In the genomic region with DNA sequence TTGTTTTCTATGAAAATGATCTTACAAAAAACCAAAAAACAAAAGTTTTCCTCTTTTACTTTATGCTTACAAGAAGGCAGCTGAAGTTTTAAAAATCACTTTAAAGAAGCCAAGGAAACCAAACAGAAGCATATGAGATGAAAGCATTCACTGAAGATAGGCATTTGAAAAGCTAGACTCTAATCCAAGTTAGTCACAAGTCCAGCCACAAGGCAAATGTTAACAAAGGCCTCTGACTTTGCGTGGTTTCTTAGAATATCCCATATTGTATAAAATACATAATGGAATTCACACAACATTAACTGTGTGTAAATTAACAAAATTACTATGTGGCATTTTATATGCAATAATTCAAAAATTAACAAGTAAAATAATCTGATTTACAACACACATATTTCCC, we compare ENCODE assay signal across 26 cellular contexts. TPM values are rescaled to one million over a fixed set of nuclear protein-coding genes. Genes with fewer than 3 reads are reported as not detected.
DNase-seq lines count a peak whose midpoint lies in the region; ATAC-seq, FAIRE-seq and TF ChIP-seq lines count a peak whose summit lies in the region.
"Had no signal": no experiment of that assay in that cellular context is flagged by ENCODE, and none has a peak within 500 bp of the region (broad histone marks: within the 10 kb centered on the region; RNA-seq: fewer than 3 reads in every experiment).

No MANE protein-coding gene starts in this region.

- H2AFZ ChIP-seq in GM12878 (ENCODE audit: control insufficient read depth, low read depth, low read length): no peak overlapping the region

- H3K9me3 ChIP-seq in GM12878 (replicated peaks; ENCODE audit: control insufficient read depth, insufficient read depth, low read length) (no peaks in the 10 kb centered on the region), small intestine (ENCODE audit: control insufficient read depth, low read depth) (no peaks in the 10 kb centered on the region), right atrium auricular region (no peaks in the 10 kb centered on the region), kidney (ENCODE audit: control insufficient read depth in 1 of 2, low read length in 2 of 2) (no peaks in the 10 kb centered on the region)
- H3K9me3 ChIP-seq: esophagus muscularis mucosa, Peyer's patch, tibial artery had no signal

- TF ChIP-seq EP300 in GM12878 (IDR thresholded peaks at IDR 0.05; ENCODE audit: borderline replicate concordance in 1 of 2, control insufficient read depth in 1 of 2, low read depth in 2 of 2, low read length in 2 of 2): no peak

- RAD21 ChIA-PET in GM12878 (lab: Charles Lee; ENCODE audit: unreplicated experiment): interaction anchor here (0.7 kb wide), 1 partner anchor 64 kb away, joined by 3 read pairs; no protein-coding TSS in a partner anchor

- 100% methylated on average over 1 of the region's 1 CpG for WGBS in GM12878 (ENCODE audit: insufficient coverage, insufficient replicate concordance, low lambda C conversion rate, missing lambda C conversion rate)
- 95 to 100% (median 100%) methylated on average over 1 of the region's 1 CpG for WGBS in small intestine, 3 donors

- TF ChIP-seq CTCF in GM12878 (IDR thresholded peaks at IDR 0.05 in 2 of 3, conservative IDR thresholded peaks at IDR 0.05 in 1 of 3; ENCODE audit: control insufficient read depth in 2 of 3, extremely low read depth in 1 of 3, insufficient read depth in 1 of 3, low read depth in 3 of 3, low read length in 3 of 3): no peak
- TF ChIP-seq CTCF in right atrium auricular region (IDR thresholded peaks at IDR 0.05): no peak
- TF ChIP-seq CTCF in kidney (IDR thresholded peaks at IDR 0.05; ENCODE audit: borderline replicate concordance, extremely low read depth, insufficient read depth): no peak

- peak; percentile 18 for FAIRE-seq in GM12878 (lab: Jason Lieb, UNC)
- peak; percentile 68 for FAIRE-seq in small intestine (lab: Jason Lieb, UNC)
- no peak for FAIRE-seq in kidney (lab: Jason Lieb, UNC)

- CTCF ChIA-PET in GM12878 (lab: Yijun Ruan, JAX): interaction anchor here (1.0 kb wide), 1 partner anchor 432 kb away, joined by 4 read pairs; no protein-coding TSS in a partner anchor

- H3K4me1 ChIP-seq in GM12878 (ENCODE audit: control insufficient read depth, insufficient read depth, low read length) (no peaks in the 10 kb centered on the region), small intestine (ENCODE audit: control insufficient read depth in 2 of 2, insufficient read depth in 1 of 2, low read depth in 1 of 2, low read length in 1 of 2) (no peaks in the 10 kb centered on the region), right atrium auricular region (no peaks in the 10 kb centered on the region), kidney (ENCODE audit: control insufficient read depth in 1 of 2, insufficient read depth in 1 of 2, low read depth in 1 of 2, low read length in 2 of 2) (no peaks in the 10 kb centered on the region)
- H3K4me1 ChIP-seq: BLaER1 treated with 17β-estradiol and CSF1 and Interleukin-3, amounts not matched to agents 10 nM and 100 nM; esophagus muscularis mucosa; Peyer's patch; tibial artery had no signal

- no peaks in the 10 kb centered on the region for H3K27me3 ChIP-seq in GM12878 (replicated peaks in 1 of 2; ENCODE audit: control insufficient read depth in 2 of 2, insufficient read depth in 2 of 2, low read length in 1 of 2)
- no peaks in the 10 kb centered on the region for H3K27me3 ChIP-seq in small intestine (ENCODE audit: control insufficient read depth in 2 of 2, insufficient read depth in 2 of 2, low read length in 2 of 2)
- H3K27me3 ChIP-seq in right atrium auricular region: no peaks in the 10 kb centered on the region
- H3K27me3 ChIP-seq: BLaER1 treated with 17β-estradiol and CSF1 and Interleukin-3, amounts not matched to agents 10 nM and 100 nM; brain microvascular endothelial cell; esophagus muscularis mucosa; Peyer's patch; tibial artery had no signal

- TF ChIP-seq RAD21 in GM12878 (IDR thresholded peaks at IDR 0.05; ENCODE audit: insufficient read depth, low read depth, low read length): no peak

- BruUV-seq in GM12878 (replicated peaks; lab: Mats Ljungman, UMichigan): no TSS peak

- no peak overlapping the region for H3K4me2 ChIP-seq in GM12878 (ENCODE audit: control insufficient read depth, insufficient read depth)
- H3K4me2 ChIP-seq: BLaER1 treated with 17β-estradiol and CSF1 and Interleukin-3, amounts not matched to agents 10 nM and 100 nM; KMS-11 had no signal

- DNase-seq in SK-MEL-5 (ENCODE audit: low read depth, low spot score): peak; percentile 60
- no peak for DNase-seq in GM12878 (ENCODE audit: low read depth, low spot score)
- peak; percentile 50 for DNase-seq in iris pigment epithelial cell (ENCODE audit: low read depth)
- DNase-seq in small intestine: no peak
- no peak for DNase-seq in AG08395 (ENCODE audit: low spot score)
- no peak for DNase-seq in right atrium auricular region (ENCODE audit: low spot score)
- no peak for DNase-seq in kidney
- DNase-seq: activated gamma-delta T cell; brain microvascular endothelial cell; cerebellar nuclear complex; COR-L47; DMS53; H7; immature natural killer cell; MM.1S; NCI-H1417 treated with DMSO at 0.1 percent for 48 hours; NCI-H2081; NCI-H69; Peyer's patch; SHP77 treated with DMSO at 0.1 percent for 48 hours; stimulated activated CD4-positive, alpha-beta T cell treated with anti-CD3 and anti-CD28 coated beads, Interleukin-4, amount 100 ng/mL, for 4 hours; tibial artery had no signal

- SMC1A ChIA-PET in GM12878 (lab: Charles Lee; ENCODE audit: uncharacterized antibody, unreplicated experiment): interaction anchor here (0.9 to 2.0 kb wide), 5 partner anchors 9 to 544 kb away, joined by 3 to 6 read pairs (median 3); no protein-coding TSS in a partner anchor

- intact Hi-C loops in GM12878 (cut with micrococcal nuclease; ENCODE audit: unreplicated experiment): no loop called here
- intact Hi-C loops in kidney (cut with DNase I): no loop called here

- H3K4me3 ChIP-seq in GM12878: no peak overlapping the region
- H3K4me3 ChIP-seq in small intestine (ENCODE audit: low read depth in 1 of 2, low read length in 2 of 2): no peak overlapping the region
- H3K4me3 ChIP-seq in right atrium auricular region: no peak overlapping the region
- H3K4me3 ChIP-seq in kidney (ENCODE audit: low read length in 2 of 2): no peak overlapping the region
- H3K4me3 ChIP-seq: BLaER1 treated with 17β-estradiol and CSF1 and Interleukin-3, amounts not matched to agents 10 nM and 100 nM; esophagus muscularis mucosa; Peyer's patch; tibial artery had no signal

- H4K20me1 ChIP-seq in GM12878 (ENCODE audit: control insufficient read depth, insufficient read depth): no peaks in the 10 kb centered on the region

- H3K79me2 ChIP-seq in GM12878 (ENCODE audit: control insufficient read depth, insufficient read depth, low read length): no peaks in the 10 kb centered on the region; the same call in 1 of the 2 replicates

- H3K9ac ChIP-seq in GM12878 (ENCODE audit: control insufficient read depth, insufficient read depth, low read length): no peak overlapping the region
- no peak overlapping the region for H3K9ac ChIP-seq in kidney (ENCODE audit: low read length in 2 of 2)
- H3K9ac ChIP-seq: BLaER1 treated with 17β-estradiol and CSF1 and Interleukin-3, amounts not matched to agents 10 nM and 100 nM; KMS-11 had no signal

- no peak overlapping the region for H3K27ac ChIP-seq in GM12878 (ENCODE audit: control insufficient read depth, insufficient read depth)
- H3K27ac ChIP-seq in small intestine (ENCODE audit: low read depth in 1 of 2, low read length in 1 of 2): no peak overlapping the region
- H3K27ac ChIP-seq in right atrium auricular region: no peak overlapping the region
- no peak overlapping the region for H3K27ac ChIP-seq in kidney (ENCODE audit: low read depth in 2 of 2, low read length in 2 of 2)
- H3K27ac ChIP-seq: BLaER1 treated with 17β-estradiol and CSF1 and Interleukin-3, amounts not matched to agents 10 nM and 100 nM; brain microvascular endothelial cell; esophagus muscularis mucosa; KMS-11; Peyer's patch; tibial artery had no signal

- POLR2A ChIA-PET in GM12878 (lab: Charles Lee): no interaction called here

- no peak for TF ChIP-seq POLR2A in GM12878 (IDR thresholded peaks at IDR 0.05; ENCODE audit: low read depth, low read length)

- no peak for ATAC-seq in GM12878
- ATAC-seq: sciatic nerve had no signal

- H3K36me3 ChIP-seq in GM12878 (ENCODE audit: control insufficient read depth in 2 of 2, insufficient read depth in 2 of 2, low read length in 1 of 2) (peaks cover 0 to 7% of the 10 kb centered on the region in 2 experiments; a peak in 2 of 4 replicates), small intestine (ENCODE audit: control insufficient read depth in 2 of 2, insufficient read depth in 2 of 2, low read length in 2 of 2) (peaks cover under 1 to 2% of the 10 kb centered on the region in 2 donors), right atrium auricular region (peaks cover 25% of the 10 kb centered on the region), kidney (ENCODE audit: control insufficient read depth in 1 of 2, insufficient read depth in 2 of 2, low read length in 2 of 2) (peaks cover 0 to 10% of the 10 kb centered on the region in 2 donors)

- in situ Hi-C loops in SK-MEL-5 (cut with HindIII; ENCODE audit: low pct_unique_long_range_greater_than_20kb, low sequenced_read_pairs) (no loop called here), GM12878 (cut with MboI) (no loop called here)

RNA-seq across cellular contexts. Expression of a gene that starts 17.7 kb away (rescaled TPM):
- total RNA-seq in SK-MEL-5 (2014; rRNA removed; shearing (Covaris generic)): 220 and 246 TPM in 2 replicates
- 161 and 177 TPM in 2 replicates for polyA plus RNA-seq in SK-MEL-5 (2015; cell fraction: cytosol; rRNA removed)
- 63.4 and 70.7 TPM in 2 replicates for polyA plus RNA-seq in SK-MEL-5 (2015; cell fraction: nucleus; rRNA removed)
- total RNA-seq in GM12878 (2013; cell fraction: nucleolus; rRNA removed): 122 and 134 TPM in 2 replicates
- 193 and 201 TPM in 2 replicates for total RNA-seq in GM12878 (2014; rRNA removed)
- 197 and 203 TPM in 2 replicates for total RNA-seq in GM12878 (2014; rRNA removed; fragmentation: Illumina TruSeq; extraction: Trizol)
- total RNA-seq in GM12878 (2021): 127 and 129 TPM in 2 replicates
- polyA plus RNA-seq in GM12878 (2011; ENCODE audit: low read depth): 53.9 TPM
- 237 and 308 TPM in 2 replicates for polyA plus RNA-seq in GM12878 (2011; rRNA removed)
- polyA plus RNA-seq in GM12878 (2011; cell fraction: cytosol; rRNA removed): 120 and 173 TPM in 2 replicates
- polyA plus RNA-seq in GM12878 (2011; cell fraction: nucleus; rRNA removed): 75.8 and 87.9 TPM in 2 replicates
- polyA plus RNA-seq in GM12878 (2012): 65.9 and 78.8 TPM in 2 replicates
- 307 and 353 TPM in 2 replicates for polyA plus RNA-seq in GM12878 (2014; fragmentation: Illumina TruSeq; extraction: Trizol)
- 100 to 1,000 TPM in 1 of 2 experiments, 10 to 100 TPM in 1; 91.6 to 107 TPM for polyA plus RNA-seq in GM12878 (2014; fragmentation: Nextera tagmentation; extraction: Ambion mirVana)
- 158 and 164 TPM in 2 replicates for polyA plus RNA-seq in GM12878 (2014; rRNA removed)
- 100 to 1,000 TPM; 248 to 249 TPM for polyA plus RNA-seq in GM12878 (2016; fragmentation: Nextera tagmentation; extraction: Ambion mirVana)
- polyA minus RNA-seq in GM12878 (2011; rRNA and poly(A)+ RNA removed): 130 and 195 TPM in 2 replicates
- 43.0 and 44.7 TPM in 2 replicates for polyA minus RNA-seq in GM12878 (2011; cell fraction: cytosol; rRNA and poly(A)+ RNA removed)
- polyA minus RNA-seq in GM12878 (2011; cell fraction: nucleus; rRNA and poly(A)+ RNA removed): 105 and 174 TPM in 2 replicates
- polyA plus RNA-seq in small intestine: 100 to 1,000 TPM in 1 of 3 donors, 10 to 100 TPM in 2; 63.2 to 113 (median 73.6) TPM
- total RNA-seq in right atrium auricular region: 10 to 100 TPM; 55.1 to 69.3 TPM
- total RNA-seq in kidney: 77.3 TPM
- polyA plus RNA-seq in kidney (ENCODE audit: insufficient read depth, low read depth, low replicate concordance): 91.2 TPM

Comparison
In these comparisons a context has a peak if more than half of its experiments do, and no peak if none do; other contexts are left out.
1. DNase-seq: peak in SK-MEL-5 (single experiment) and iris pigment epithelial cell (single experiment); none in GM12878 (single experiment), small intestine (single experiment), AG08395 (single experiment), right atrium auricular region (single experiment) and kidney (single experiment).